Comparison of ENCODE assay signal across 22 cellular contexts in the genomic region with DNA sequence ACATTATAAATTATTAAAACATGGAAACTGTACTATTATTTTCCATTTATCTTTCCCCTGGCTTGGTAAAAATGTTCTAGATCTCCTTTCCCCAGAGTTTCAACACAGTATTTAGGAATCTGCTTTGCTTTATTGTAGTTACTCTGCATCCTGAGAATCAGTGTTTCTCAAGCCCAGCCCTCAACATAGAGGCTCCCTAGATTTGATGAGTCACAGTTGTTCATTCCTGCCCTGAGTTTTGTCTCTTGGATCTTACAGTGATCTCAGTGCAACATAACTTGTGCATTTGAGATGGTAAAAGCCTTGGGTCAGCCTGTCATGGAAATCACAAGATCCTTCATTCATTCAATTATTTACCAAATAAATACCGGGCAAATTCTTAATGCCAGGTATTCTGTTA.
A peak's percentile ranks its signal among the peaks of the same experiment; 100 is the strongest.
DNase-seq lines count a peak whose midpoint lies in the region; TF ChIP-seq lines count a peak whose summit lies in the region.
"Had no signal": no experiment of that assay in that cellular context is flagged by ENCODE, and none has a peak within 500 bp of the region (broad histone marks: within the 10 kb centered on the region; RNA-seq: fewer than 3 reads in every experiment).

No MANE protein-coding gene starts in this region.

- no peak for TF ChIP-seq POLR2A in testis (IDR thresholded peaks at IDR 0.05)

- no peaks in the 10 kb centered on the region for H4K20me1 ChIP-seq in mammary epithelial cell (ENCODE audit: insufficient read depth, low read length)
- H4K20me1 ChIP-seq: BLaER1 had no signal

- WGBS in mammary epithelial cell (ENCODE audit: low coverage, missing lambda C conversion rate) = 78% methylated on average over 1 of the region's 1 CpG
- no CpG with 5 or more reads among the region's 1 CpG for WGBS in trophoblast cell (ENCODE audit: extremely low coverage, insufficient coverage, insufficient read length)
- 100% methylated on average over 1 of the region's 1 CpG for WGBS in testis, 2 donors

- no peak overlapping the region for H4K91ac ChIP-seq in trophoblast cell (ENCODE audit: low read depth, low read length)

- H3K4me2 ChIP-seq in mammary epithelial cell (ENCODE audit: insufficient read depth, low read depth, low read length) (no peak overlapping the region), trophoblast cell (ENCODE audit: low read length) (no peak overlapping the region)
- H3K4me2 ChIP-seq: BLaER1 had no signal

- no peak overlapping the region for H4K12ac ChIP-seq in trophoblast cell (ENCODE audit: low read depth, low read length)

- H3K18ac ChIP-seq in trophoblast cell (ENCODE audit: low read length) = no peak overlapping the region

- H3K9me3 ChIP-seq in mammary epithelial cell (replicated peaks; ENCODE audit: insufficient read depth, low read length) (no peaks in the 10 kb centered on the region), trophoblast cell (ENCODE audit: insufficient read depth, low read depth, low read length) (no peaks in the 10 kb centered on the region), testis (no peaks in the 10 kb centered on the region)
- H3K9me3 ChIP-seq: right atrium auricular region had no signal

- H3K27ac ChIP-seq in mammary epithelial cell (ENCODE audit: insufficient read depth, low read depth, low read length) = no peak overlapping the region
- H3K27ac ChIP-seq in trophoblast cell (ENCODE audit: low read depth, low read length) = no peak overlapping the region
- no peak overlapping the region for H3K27ac ChIP-seq in testis
- H3K27ac ChIP-seq: 22Rv1, BLaER1, right atrium auricular region had no signal

- BruUV-seq in mammary epithelial cell (replicated peaks; lab: Mats Ljungman, UMichigan) = no TSS peak

- H3K27me3 ChIP-seq in mammary epithelial cell (ENCODE audit: insufficient read depth, low read length) = peaks cover 2% of the 10 kb centered on the region
- no peaks in the 10 kb centered on the region for H3K27me3 ChIP-seq in trophoblast cell (ENCODE audit: insufficient read depth, low read length)
- H3K27me3 ChIP-seq in testis = no peaks in the 10 kb centered on the region
- H3K27me3 ChIP-seq: BLaER1, right atrium auricular region had no signal

- H3K9ac ChIP-seq in mammary epithelial cell (ENCODE audit: insufficient read depth, low read length) = no peak overlapping the region
- H3K9ac ChIP-seq in trophoblast cell (ENCODE audit: low read length) = no peak overlapping the region
- H3K9ac ChIP-seq: BLaER1 had no signal

- H3K4me3 ChIP-seq in mammary epithelial cell (replicated peaks in 1 of 3; ENCODE audit: insufficient read depth in 1 of 3, low read depth in 2 of 3, low read length in 3 of 3) (no peak overlapping the region), trophoblast cell (ENCODE audit: low read depth, low read length) (no peak overlapping the region), testis (no peak overlapping the region)
- H3K4me3 ChIP-seq: BLaER1, GM12878, right atrium auricular region had no signal

- in situ Hi-C loops in mammary epithelial cell (cut with MboI; ENCODE audit: low sequenced_read_pairs in 2 of 2) = loop anchor here in 1 of 2 donors (10.0 kb wide), 1 partner anchor 270 kb away; no protein-coding TSS in a partner anchor

- TF ChIP-seq CTCF in mammary epithelial cell (conservative IDR thresholded peaks at IDR 0.05 in 1 of 2, IDR thresholded peaks at IDR 0.05 in 1 of 2; ENCODE audit: extremely low read depth in 1 of 2, insufficient read depth in 1 of 2, low read depth in 1 of 2, low read length in 2 of 2) (no peak), testis (IDR thresholded peaks at IDR 0.05) (no peak)

- peak; percentile 15 for DNase-seq in DMS53 (lab: John Stamatoyannopoulos, UW)
- DNase-seq in DMS53 treated with DMSO at 0.1 percent for 48 hours (lab: John Stamatoyannopoulos, UW; ENCODE audit: unreplicated experiment) = no peak
- DNase-seq in NCI-H69 (lab: John Stamatoyannopoulos, UW) = peak; percentile 20
- peak; percentile 52 for DNase-seq in mammary epithelial cell
- DNase-seq in trophoblast cell = peak; percentile 12 to 50
- no peak for DNase-seq in testis
- DNase-seq in GDM1 (lab: John Stamatoyannopoulos, UW) = no peak
- no peak for DNase-seq in HK-2 (ENCODE audit: unreplicated experiment)
- DNase-seq: activated CD4-positive, alpha-beta T cell treated with anti-CD3 and anti-CD28 coated beads for 36 hours; activated CD8-positive, alpha-beta memory T cell treated with anti-CD3 and anti-CD28 coated beads, Interleukin-2, amount 10 ng/mL, durations not matched to agents 7 days and 5 days; activated naive CD8-positive, alpha-beta T cell treated with anti-CD3 and anti-CD28 coated beads, Interleukin-2, amount 10 ng/mL, durations not matched to agents 7 days and 5 days; Karpas-422; naive B cell; NCI-H1105; NCI-H2029 treated with DMSO at 0.1 percent for 48 hours; NCI-H524 treated with DMSO at 0.1 percent for 48 hours; stimulated activated CD8-positive, alpha-beta memory T cell treated with anti-CD3 and anti-CD28 coated beads, Interleukin-4, amount 100 ng/mL, for 48 hours; T-cell had no signal

- H2BK12ac ChIP-seq in trophoblast cell (ENCODE audit: low read length) = no peak overlapping the region

- no peak overlapping the region for H2AK5ac ChIP-seq in trophoblast cell (ENCODE audit: low read length)

- no peak overlapping the region for H2BK120ac ChIP-seq in trophoblast cell (ENCODE audit: insufficient read depth, low read length, poor library complexity)

- no peak overlapping the region for H3K23ac ChIP-seq in trophoblast cell (ENCODE audit: low read length)

- H3K4ac ChIP-seq in trophoblast cell (ENCODE audit: low read depth, low read length) = no peak overlapping the region

- H3K79me2 ChIP-seq in mammary epithelial cell (ENCODE audit: insufficient read depth, low read length) = no peaks in the 10 kb centered on the region
- H3K79me2 ChIP-seq in trophoblast cell (ENCODE audit: control insufficient read depth, insufficient read depth, low read length, poor library complexity) = no peaks in the 10 kb centered on the region

- dilution Hi-C loops in mammary epithelial cell (cut with HindIII; ENCODE audit: low sequenced_read_pairs) = no loop called here

- no peak overlapping the region for H3K14ac ChIP-seq in trophoblast cell (ENCODE audit: low read length)

- H3K36me3 ChIP-seq in mammary epithelial cell (ENCODE audit: insufficient read depth, low read length) (no peaks in the 10 kb centered on the region), trophoblast cell (ENCODE audit: control insufficient read depth in 1 of 2, insufficient read depth in 2 of 2, low read length in 2 of 2) (no peaks in the 10 kb centered on the region), testis (ENCODE audit: low read depth, missing control alignments) (no peaks in the 10 kb centered on the region)
- H3K36me3 ChIP-seq: BLaER1, right atrium auricular region had no signal

- no peaks in the 10 kb centered on the region for H3K4me1 ChIP-seq in mammary epithelial cell (ENCODE audit: insufficient read depth, low read length)
- H3K4me1 ChIP-seq in trophoblast cell (ENCODE audit: control insufficient read depth in 1 of 2, insufficient read depth in 2 of 2, low read length in 2 of 2) = no peaks in the 10 kb centered on the region
- no peaks in the 10 kb centered on the region for H3K4me1 ChIP-seq in testis
- H3K4me1 ChIP-seq: BLaER1, right atrium auricular region had no signal

- no peak overlapping the region for H2BK5ac ChIP-seq in trophoblast cell (ENCODE audit: low read depth, low read length, poor library complexity)

- CTCF ChIA-PET in mammary epithelial cell (lab: Charles Lee; ENCODE audit: low non-redundant PET) = no interaction called here

- no peaks in the 10 kb centered on the region for H3K79me1 ChIP-seq in trophoblast cell (ENCODE audit: low read length)

- no peak overlapping the region for H2AFZ ChIP-seq in mammary epithelial cell (ENCODE audit: low read depth, low read length)
- no peak overlapping the region for H2AFZ ChIP-seq in trophoblast cell (ENCODE audit: insufficient read depth, low read length, poor library complexity)

- intact Hi-C loops in mammary epithelial cell (cut with micrococcal nuclease) = no loop called here
- intact Hi-C loops in testis (cut with DNase I; ENCODE audit: low total_unique reads) = no loop called here

- no peak overlapping the region for H4K8ac ChIP-seq in trophoblast cell (ENCODE audit: low read depth, low read length)

Comparison
In these comparisons a context has a peak if more than half of its experiments do, and no peak if none do; other contexts are left out.
1. DNase-seq: peak in DMS53 (single experiment), NCI-H69 (single experiment), mammary epithelial cell (single experiment) and trophoblast cell (2 of 2); none in DMS53 treated with DMSO at 0.1 percent for 48 hours (single experiment), testis (single experiment), GDM1 (single experiment) and HK-2 (single experiment).